16 cellular contexts compared by ENCODE assay signal in the genomic region with DNA sequence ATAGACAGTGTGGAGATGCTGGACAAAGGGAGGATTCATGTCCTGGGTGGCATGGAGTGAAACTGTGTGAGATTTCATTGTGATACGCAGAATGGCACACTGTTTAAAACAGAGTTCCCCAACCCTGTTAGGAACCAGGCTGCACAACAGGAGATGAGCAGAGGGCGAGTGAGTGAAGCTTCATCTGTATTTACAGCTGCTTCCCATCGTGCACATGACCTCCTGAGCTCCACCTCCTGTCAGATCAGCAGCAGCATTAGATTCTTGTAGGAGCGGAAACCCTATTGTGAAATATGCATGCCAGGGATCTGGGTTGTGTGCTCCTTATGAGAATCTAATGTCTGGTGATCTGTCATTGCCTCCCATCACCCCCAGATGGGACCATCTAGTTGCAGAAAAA.
DNase-seq lines count a peak whose midpoint lies in the region; ATAC-seq and TF ChIP-seq lines count a peak whose summit lies in the region.
"Had no signal": no experiment of that assay in that cellular context is flagged by ENCODE, and none has a peak within 500 bp of the region (broad histone marks: within the 10 kb centered on the region; RNA-seq: fewer than 3 reads in every experiment).

No MANE protein-coding gene starts in this region.

- H3K36me3 ChIP-seq in adipocyte (ENCODE audit: control insufficient read depth, insufficient read depth, low read length, severe bottlenecking) = no peaks in the 10 kb centered on the region

- peak; percentile 49 for DNase-seq in HT1080 (ENCODE audit: low read depth)
- DNase-seq in adipocyte (ENCODE audit: low read depth) = peak; percentile 27
- peak; percentile 51 for DNase-seq in foreskin melanocyte
- DNase-seq in skeletal muscle cell (ENCODE audit: low read depth) = peak; percentile 27
- no peak for DNase-seq in NCI-H1105 treated with DMSO at 0.1 percent for 48 hours (lab: John Stamatoyannopoulos, UW)
- DNase-seq: activated CD8-positive, alpha-beta memory T cell treated with anti-CD3 and anti-CD28 coated beads, Interleukin-2, amount 50 U/mL, for 4 hours; CD8-positive, alpha-beta T cell; NCI-H1417 treated with DMSO at 0.1 percent for 48 hours; NCI-H524 treated with DMSO at 0.1 percent for 48 hours; nephron progenitor cell; stimulated activated CD4-positive, alpha-beta T cell treated with anti-CD3 and anti-CD28 coated beads, Interleukin-4, amount 100 ng/mL, for 4 hours; T-helper 17 cell had no signal

- no peak overlapping the region for H3K4me3 ChIP-seq in adipocyte (ENCODE audit: low read length)
- H3K4me3 ChIP-seq in skeletal muscle cell (ENCODE audit: low read depth, low read length) = no peak overlapping the region

- no peak overlapping the region for H3K9ac ChIP-seq in adipocyte (ENCODE audit: low read length)

- TF ChIP-seq POLR2A in GM18505 (IDR thresholded peaks at IDR 0.05; ENCODE audit: borderline replicate concordance, extremely low read depth, insufficient read depth, insufficient read length) = no peak

- no peaks in the 10 kb centered on the region for H3K27me3 ChIP-seq in adipocyte (replicated peaks; ENCODE audit: control insufficient read depth, insufficient read depth, low read length)

- no peak for ATAC-seq in GM18870 (IDR thresholded peaks at IDR 0.05; ENCODE audit: unreplicated experiment)
- ATAC-seq in GM18505 (IDR thresholded peaks at IDR 0.05; ENCODE audit: unreplicated experiment) = no peak
- ATAC-seq: activated CD4-positive, CD25-positive, alpha-beta regulatory T cell treated with anti-CD3 and anti-CD28 coated beads, Interleukin-2, amount 50 U/mL, for 24 hours; CD8-positive, alpha-beta T cell; Panc1; T-helper 17 cell had no signal

- H3K9me3 ChIP-seq in adipocyte (ENCODE audit: control insufficient read depth, low read length) = no peaks in the 10 kb centered on the region

- peaks cover 22% of the 10 kb centered on the region for H3K4me1 ChIP-seq in adipocyte (ENCODE audit: control insufficient read depth, insufficient read depth, low read length)
